ENCODE assay signal across 7 cellular contexts in the genomic region with DNA sequence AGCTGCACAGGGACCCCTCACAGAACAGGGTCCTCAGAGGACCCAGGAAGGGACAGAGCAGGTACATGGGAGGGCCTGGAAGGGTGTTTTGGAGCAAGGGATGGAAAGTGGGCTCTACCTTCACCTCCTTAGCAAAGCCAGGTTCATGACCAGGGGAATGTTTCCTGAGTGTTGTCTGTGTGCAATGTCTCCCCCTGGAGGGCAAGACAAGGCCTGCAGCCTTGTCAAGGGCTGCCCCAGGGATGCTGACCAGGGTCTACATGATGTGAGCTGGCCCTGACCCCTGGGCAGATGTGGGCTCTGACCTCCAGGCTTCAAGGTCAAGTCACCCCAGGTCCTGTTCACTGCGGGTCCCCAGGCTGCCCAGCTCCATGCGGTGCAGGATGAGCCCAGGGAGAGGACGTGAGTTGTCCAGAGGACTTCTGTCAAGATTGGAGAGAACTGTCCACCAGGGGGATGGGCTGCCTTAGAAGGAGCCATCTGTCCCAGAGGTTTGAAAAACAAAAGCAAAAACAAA. TPM values are rescaled to one million over a fixed set of nuclear protein-coding genes. Genes with fewer than 3 reads are reported as not detected.
A peak's percentile ranks its signal among the peaks of the same experiment; 100 is the strongest.
DNase-seq lines count a peak whose midpoint lies in the region; ATAC-seq, FAIRE-seq and TF ChIP-seq lines count a peak whose summit lies in the region.

No MANE protein-coding gene starts in this region.

- CTCF ChIA-PET in WTC11 (lab: Charles Lee) = interaction anchor here (0.6 to 5.6 kb wide), 27 partner anchors 8 to 374 kb away, joined by 3 to 93 read pairs (median 7); a partner anchor contains a TSS

- no peak overlapping the region for H3K9ac ChIP-seq in keratinocyte (ENCODE audit: control insufficient read depth, extremely low read depth, insufficient read depth, low read length)

- H3K4me3 Mint-ChIP-seq in WTC11 = no peak overlapping the region

- H3K27ac Mint-ChIP-seq in WTC11 = no peak overlapping the region; the same call in 1 of the 2 replicates

- H3K4me3 ChIP-seq in bronchial epithelial cell (ENCODE audit: low read depth, low read length) = no peak overlapping the region
- no peak overlapping the region for H3K4me3 ChIP-seq in keratinocyte (ENCODE audit: control insufficient read depth in 2 of 3, extremely low read depth in 1 of 3, insufficient read depth in 2 of 3, low read depth in 1 of 3, low read length in 3 of 3)

- H3K36me3 Mint-ChIP-seq in WTC11 = no peaks in the 10 kb centered on the region

- H2AFZ ChIP-seq in keratinocyte (ENCODE audit: control insufficient read depth, low read length) = peak overlapping the region; percentile 94

- POLR2A ChIA-PET in WTC11 (lab: Charles Lee) = interaction anchor here (0.5 kb wide), 1 partner anchor 221 kb away, joined by 4 read pairs; no protein-coding TSS in a partner anchor

- peaks cover 14% of the 10 kb centered on the region for H3K4me1 ChIP-seq in keratinocyte (ENCODE audit: control insufficient read depth, extremely low read depth, insufficient read depth, low read length)

- no peaks in the 10 kb centered on the region for H3K36me3 ChIP-seq in bronchial epithelial cell (ENCODE audit: control insufficient read depth, insufficient read depth, low read length)
- H3K36me3 ChIP-seq in keratinocyte (ENCODE audit: control insufficient read depth in 2 of 2, extremely low read depth in 1 of 2, insufficient read depth in 2 of 2, low read length in 2 of 2) = no peaks in the 10 kb centered on the region

- H3K4me1 Mint-ChIP-seq in WTC11 = peaks cover 26% of the 10 kb centered on the region

- dilution Hi-C loops in keratinocyte (cut with MboI; ENCODE audit: extremely low pct_ligation_motif_present, low sequenced_read_pairs) = no loop called here

- H3K27me3 Mint-ChIP-seq in WTC11 (ENCODE audit: low read depth) = no peaks in the 10 kb centered on the region; the same call in 1 of the 2 replicates

- H3K79me2 ChIP-seq in keratinocyte (ENCODE audit: control insufficient read depth, insufficient read depth, low read length) = no peaks in the 10 kb centered on the region

- H3K27me3 ChIP-seq in bronchial epithelial cell (ENCODE audit: control insufficient read depth, insufficient read depth, low read length) (no peaks in the 10 kb centered on the region), keratinocyte (ENCODE audit: control insufficient read depth, extremely low read depth, insufficient read depth, low read length) (peaks cover under 1% of the 10 kb centered on the region)

- peak; percentile 81 for ATAC-seq in WTC11

- TF ChIP-seq CTCF in GM12873 (IDR thresholded peaks at IDR 0.05; ENCODE audit: insufficient read depth, low read depth, low read length, missing control alignments) (peak; percentile 98), WTC11 (IDR thresholded peaks at IDR 0.05) (peak; percentile 88), bronchial epithelial cell (IDR thresholded peaks at IDR 0.05; ENCODE audit: insufficient read depth, low read length, severe bottlenecking) (peak; percentile 97), keratinocyte (optimal IDR thresholded peaks at IDR 0.05 in 1 of 3, IDR thresholded peaks at IDR 0.05 in 1 of 3, conservative IDR thresholded peaks at IDR 0.05 in 1 of 3; ENCODE audit: extremely low read depth in 1 of 3, insufficient read depth in 2 of 3, low read length in 3 of 3) (peak; percentile 92 to 97 (median 96))

- H4K20me1 ChIP-seq in keratinocyte (ENCODE audit: control insufficient read depth, extremely low read depth, insufficient read depth, low read length) = no peaks in the 10 kb centered on the region

- peak overlapping the region; percentile 96 for H3K4me2 ChIP-seq in keratinocyte (ENCODE audit: control insufficient read depth, extremely low read depth, insufficient read depth, low read depth, low read length)

- DNase-seq in LHCN-M2 (ENCODE audit: low read depth) (peak; percentile 32), WTC11 (ENCODE audit: low spot score) (peak; percentile 80), bronchial epithelial cell (ENCODE audit: low read depth) (peak; percentile 58), keratinocyte (ENCODE audit: low read depth, low spot score) (peak; percentile 45), NCI-H524 treated with DMSO at 0.1 percent for 48 hours (lab: John Stamatoyannopoulos, UW) (no peak)
- DNase-seq in stimulated activated CD4-positive, alpha-beta T cell treated with anti-CD3 and anti-CD28 coated beads, Interleukin-1b, Interleukin-23, amount 100 ng/mL, for 4 hours (ENCODE audit: low read depth in 2 of 2) = peak; percentile 55 to 56

- no peak overlapping the region for H3K27ac ChIP-seq in keratinocyte (ENCODE audit: control insufficient read depth, insufficient read depth, low read length)

- no peaks in the 10 kb centered on the region for H3K9me1 ChIP-seq in keratinocyte (ENCODE audit: control insufficient read depth, extremely low read depth, insufficient read depth, low read length)

- no peaks in the 10 kb centered on the region for H3K9me3 Mint-ChIP-seq in WTC11

- H3K9me3 ChIP-seq in keratinocyte (ENCODE audit: control insufficient read depth, low read depth, low read length) = no peaks in the 10 kb centered on the region

- no peak for FAIRE-seq in bronchial epithelial cell (lab: Jason Lieb, UNC)
- peak; percentile 56 for FAIRE-seq in keratinocyte (lab: Jason Lieb, UNC)

TF ChIP-seq in WTC11, 78 proteins besides CTCF, POLR2A, EP300 and RAD21:
- TF ChIP-seq ZNF396 (CRISPR knock-in tag; IDR thresholded peaks at IDR 0.05; ENCODE audit: borderline replicate concordance) (peak; percentile 64; the same call in 1 of the 2 replicates), SP1 (CRISPR knock-in tag; conservative IDR thresholded peaks at IDR 0.05) (0 out of 2 replicates have a peak, but pooled peaks have one; percentile 14), ESRRA (CRISPR knock-in tag; IDR thresholded peaks at IDR 0.05; ENCODE audit: borderline replicate concordance) (no peak), GABPB1 (CRISPR knock-in tag; IDR thresholded peaks at IDR 0.05) (peak; percentile 33; the same call in 1 of the 2 replicates)
- TF ChIP-seq, protein P1, sequence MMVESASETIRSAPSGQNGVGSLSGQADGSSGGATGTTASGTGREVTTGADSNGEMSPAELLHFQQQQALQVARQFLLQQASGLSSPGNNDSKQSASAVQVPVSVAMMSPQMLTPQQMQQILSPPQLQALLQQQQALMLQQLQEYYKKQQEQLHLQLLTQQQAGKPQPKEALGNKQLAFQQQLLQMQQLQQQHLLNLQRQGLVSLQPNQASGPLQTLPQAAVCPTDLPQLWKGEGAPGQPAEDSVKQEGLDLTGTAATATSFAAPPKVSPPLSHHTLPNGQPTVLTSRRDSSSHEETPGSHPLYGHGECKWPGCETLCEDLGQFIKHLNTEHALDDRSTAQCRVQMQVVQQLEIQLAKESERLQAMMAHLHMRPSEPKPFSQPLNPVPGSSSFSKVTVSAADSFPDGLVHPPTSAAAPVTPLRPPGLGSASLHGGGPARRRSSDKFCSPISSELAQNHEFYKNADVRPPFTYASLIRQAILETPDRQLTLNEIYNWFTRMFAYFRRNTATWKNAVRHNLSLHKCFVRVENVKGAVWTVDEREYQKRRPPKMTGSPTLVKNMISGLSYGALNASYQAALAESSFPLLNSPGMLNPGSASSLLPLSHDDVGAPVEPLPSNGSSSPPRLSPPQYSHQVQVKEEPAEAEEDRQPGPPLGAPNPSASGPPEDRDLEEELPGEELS (CRISPR knock-in tag; IDR thresholded peaks at IDR 0.05) = 0 out of 2 replicates have a peak, but pooled peaks have one; percentile 14

RNA-seq across cellular contexts. Expression of a gene that starts 1.0 kb away (rescaled TPM):
- not detected in 2 replicates for total RNA-seq in LHCN-M2 (2014; rRNA removed)
- polyA plus RNA-seq in LHCN-M2 (2012) = not detected
- 0.82 to 2.0 TPM (median 1.2 TPM) in 3 replicates for total RNA-seq in WTC11 (2021)
- total RNA-seq in bronchial epithelial cell = 1.6 and 1.7 TPM in 2 replicates
- polyA plus RNA-seq in keratinocyte = 1.4 to 3.3 TPM (median 2.2 TPM) in 3 replicates
- polyA plus RNA-seq in keratinocyte (2011; ENCODE audit: low read depth) = not detected
- polyA plus RNA-seq in keratinocyte (2011; cell fraction: cytosol; rRNA removed) = 0.90 and 1.2 TPM in 2 replicates
- polyA plus RNA-seq in keratinocyte (2011; cell fraction: nucleus; rRNA removed) = 4.0 and 4.1 TPM in 2 replicates
- 1.3 and 1.7 TPM in 2 replicates for polyA plus RNA-seq in keratinocyte (2012; ENCODE audit: low replicate concordance)
- 1.7 to 2.8 TPM (median 2.0 TPM) in 3 replicates for polyA minus RNA-seq in keratinocyte
- not detected for polyA minus RNA-seq in keratinocyte (2011; cell fraction: cytosol; rRNA and poly(A)+ RNA removed)
- 0.95 and 1.2 TPM in 2 replicates for polyA minus RNA-seq in keratinocyte (2011; cell fraction: nucleus; rRNA and poly(A)+ RNA removed)
